ENCODE assay signal across 1 cellular context in the genomic region with DNA sequence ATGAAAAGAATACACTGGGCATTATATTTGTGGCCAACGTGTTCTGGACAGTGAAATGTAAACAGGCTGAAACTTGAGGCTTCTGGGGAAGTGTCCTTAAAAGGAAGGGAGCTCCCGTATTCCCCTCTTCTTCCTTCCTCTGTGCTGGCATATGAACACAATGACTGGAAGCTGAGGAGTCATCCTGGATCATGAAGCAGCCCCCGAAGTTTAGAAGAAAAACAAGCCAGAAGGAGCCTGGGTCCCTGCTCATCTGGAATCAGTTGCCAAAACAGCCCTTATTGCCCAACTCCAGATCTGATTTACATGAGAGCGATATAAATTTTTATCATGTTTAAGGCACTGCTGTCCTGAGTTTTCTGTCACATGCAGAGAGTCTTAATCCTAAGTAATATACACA.
TF ChIP-seq lines count a peak whose summit lies in the region.

No MANE protein-coding gene starts in this region.

TF ChIP-seq in GM23338, 12 proteins besides CTCF, POLR2A, EP300 and RAD21 (continued from another document):
- TF ChIP-seq, protein P1, sequence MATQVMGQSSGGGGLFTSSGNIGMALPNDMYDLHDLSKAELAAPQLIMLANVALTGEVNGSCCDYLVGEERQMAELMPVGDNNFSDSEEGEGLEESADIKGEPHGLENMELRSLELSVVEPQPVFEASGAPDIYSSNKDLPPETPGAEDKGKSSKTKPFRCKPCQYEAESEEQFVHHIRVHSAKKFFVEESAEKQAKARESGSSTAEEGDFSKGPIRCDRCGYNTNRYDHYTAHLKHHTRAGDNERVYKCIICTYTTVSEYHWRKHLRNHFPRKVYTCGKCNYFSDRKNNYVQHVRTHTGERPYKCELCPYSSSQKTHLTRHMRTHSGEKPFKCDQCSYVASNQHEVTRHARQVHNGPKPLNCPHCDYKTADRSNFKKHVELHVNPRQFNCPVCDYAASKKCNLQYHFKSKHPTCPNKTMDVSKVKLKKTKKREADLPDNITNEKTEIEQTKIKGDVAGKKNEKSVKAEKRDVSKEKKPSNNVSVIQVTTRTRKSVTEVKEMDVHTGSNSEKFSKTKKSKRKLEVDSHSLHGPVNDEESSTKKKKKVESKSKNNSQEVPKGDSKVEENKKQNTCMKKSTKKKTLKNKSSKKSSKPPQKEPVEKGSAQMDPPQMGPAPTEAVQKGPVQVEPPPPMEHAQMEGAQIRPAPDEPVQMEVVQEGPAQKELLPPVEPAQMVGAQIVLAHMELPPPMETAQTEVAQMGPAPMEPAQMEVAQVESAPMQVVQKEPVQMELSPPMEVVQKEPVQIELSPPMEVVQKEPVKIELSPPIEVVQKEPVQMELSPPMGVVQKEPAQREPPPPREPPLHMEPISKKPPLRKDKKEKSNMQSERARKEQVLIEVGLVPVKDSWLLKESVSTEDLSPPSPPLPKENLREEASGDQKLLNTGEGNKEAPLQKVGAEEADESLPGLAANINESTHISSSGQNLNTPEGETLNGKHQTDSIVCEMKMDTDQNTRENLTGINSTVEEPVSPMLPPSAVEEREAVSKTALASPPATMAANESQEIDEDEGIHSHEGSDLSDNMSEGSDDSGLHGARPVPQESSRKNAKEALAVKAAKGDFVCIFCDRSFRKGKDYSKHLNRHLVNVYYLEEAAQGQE (IDR thresholded peaks at IDR 0.05; ENCODE audit: unreplicated experiment) = no peak
- TF ChIP-seq ZNF114 (CRISPR knock-in tag; IDR thresholded peaks at IDR 0.05) (no peak), NANOG (IDR thresholded peaks at IDR 0.05; ENCODE audit: borderline replicate concordance) (no peak), CREB1 (CRISPR knock-in tag; IDR thresholded peaks at IDR 0.05; ENCODE audit: low read depth) (no peak), JUNB (IDR thresholded peaks at IDR 0.05; ENCODE audit: unreplicated experiment) (no peak), EZH2phosphoT487 (IDR thresholded peaks at IDR 0.05; ENCODE audit: unreplicated experiment) (no peak), STAT1 (IDR thresholded peaks at IDR 0.05; ENCODE audit: unreplicated experiment) (no peak), POLR2AphosphoS5 (IDR thresholded peaks at IDR 0.05; ENCODE audit: low read depth) (no peak), EZH2 (IDR thresholded peaks at IDR 0.05; ENCODE audit: low read depth, unreplicated experiment) (no peak), ZNF331 (CRISPR knock-in tag; IDR thresholded peaks at IDR 0.05; ENCODE audit: low read depth) (no peak)
- TF ChIP-seq, protein P2, sequence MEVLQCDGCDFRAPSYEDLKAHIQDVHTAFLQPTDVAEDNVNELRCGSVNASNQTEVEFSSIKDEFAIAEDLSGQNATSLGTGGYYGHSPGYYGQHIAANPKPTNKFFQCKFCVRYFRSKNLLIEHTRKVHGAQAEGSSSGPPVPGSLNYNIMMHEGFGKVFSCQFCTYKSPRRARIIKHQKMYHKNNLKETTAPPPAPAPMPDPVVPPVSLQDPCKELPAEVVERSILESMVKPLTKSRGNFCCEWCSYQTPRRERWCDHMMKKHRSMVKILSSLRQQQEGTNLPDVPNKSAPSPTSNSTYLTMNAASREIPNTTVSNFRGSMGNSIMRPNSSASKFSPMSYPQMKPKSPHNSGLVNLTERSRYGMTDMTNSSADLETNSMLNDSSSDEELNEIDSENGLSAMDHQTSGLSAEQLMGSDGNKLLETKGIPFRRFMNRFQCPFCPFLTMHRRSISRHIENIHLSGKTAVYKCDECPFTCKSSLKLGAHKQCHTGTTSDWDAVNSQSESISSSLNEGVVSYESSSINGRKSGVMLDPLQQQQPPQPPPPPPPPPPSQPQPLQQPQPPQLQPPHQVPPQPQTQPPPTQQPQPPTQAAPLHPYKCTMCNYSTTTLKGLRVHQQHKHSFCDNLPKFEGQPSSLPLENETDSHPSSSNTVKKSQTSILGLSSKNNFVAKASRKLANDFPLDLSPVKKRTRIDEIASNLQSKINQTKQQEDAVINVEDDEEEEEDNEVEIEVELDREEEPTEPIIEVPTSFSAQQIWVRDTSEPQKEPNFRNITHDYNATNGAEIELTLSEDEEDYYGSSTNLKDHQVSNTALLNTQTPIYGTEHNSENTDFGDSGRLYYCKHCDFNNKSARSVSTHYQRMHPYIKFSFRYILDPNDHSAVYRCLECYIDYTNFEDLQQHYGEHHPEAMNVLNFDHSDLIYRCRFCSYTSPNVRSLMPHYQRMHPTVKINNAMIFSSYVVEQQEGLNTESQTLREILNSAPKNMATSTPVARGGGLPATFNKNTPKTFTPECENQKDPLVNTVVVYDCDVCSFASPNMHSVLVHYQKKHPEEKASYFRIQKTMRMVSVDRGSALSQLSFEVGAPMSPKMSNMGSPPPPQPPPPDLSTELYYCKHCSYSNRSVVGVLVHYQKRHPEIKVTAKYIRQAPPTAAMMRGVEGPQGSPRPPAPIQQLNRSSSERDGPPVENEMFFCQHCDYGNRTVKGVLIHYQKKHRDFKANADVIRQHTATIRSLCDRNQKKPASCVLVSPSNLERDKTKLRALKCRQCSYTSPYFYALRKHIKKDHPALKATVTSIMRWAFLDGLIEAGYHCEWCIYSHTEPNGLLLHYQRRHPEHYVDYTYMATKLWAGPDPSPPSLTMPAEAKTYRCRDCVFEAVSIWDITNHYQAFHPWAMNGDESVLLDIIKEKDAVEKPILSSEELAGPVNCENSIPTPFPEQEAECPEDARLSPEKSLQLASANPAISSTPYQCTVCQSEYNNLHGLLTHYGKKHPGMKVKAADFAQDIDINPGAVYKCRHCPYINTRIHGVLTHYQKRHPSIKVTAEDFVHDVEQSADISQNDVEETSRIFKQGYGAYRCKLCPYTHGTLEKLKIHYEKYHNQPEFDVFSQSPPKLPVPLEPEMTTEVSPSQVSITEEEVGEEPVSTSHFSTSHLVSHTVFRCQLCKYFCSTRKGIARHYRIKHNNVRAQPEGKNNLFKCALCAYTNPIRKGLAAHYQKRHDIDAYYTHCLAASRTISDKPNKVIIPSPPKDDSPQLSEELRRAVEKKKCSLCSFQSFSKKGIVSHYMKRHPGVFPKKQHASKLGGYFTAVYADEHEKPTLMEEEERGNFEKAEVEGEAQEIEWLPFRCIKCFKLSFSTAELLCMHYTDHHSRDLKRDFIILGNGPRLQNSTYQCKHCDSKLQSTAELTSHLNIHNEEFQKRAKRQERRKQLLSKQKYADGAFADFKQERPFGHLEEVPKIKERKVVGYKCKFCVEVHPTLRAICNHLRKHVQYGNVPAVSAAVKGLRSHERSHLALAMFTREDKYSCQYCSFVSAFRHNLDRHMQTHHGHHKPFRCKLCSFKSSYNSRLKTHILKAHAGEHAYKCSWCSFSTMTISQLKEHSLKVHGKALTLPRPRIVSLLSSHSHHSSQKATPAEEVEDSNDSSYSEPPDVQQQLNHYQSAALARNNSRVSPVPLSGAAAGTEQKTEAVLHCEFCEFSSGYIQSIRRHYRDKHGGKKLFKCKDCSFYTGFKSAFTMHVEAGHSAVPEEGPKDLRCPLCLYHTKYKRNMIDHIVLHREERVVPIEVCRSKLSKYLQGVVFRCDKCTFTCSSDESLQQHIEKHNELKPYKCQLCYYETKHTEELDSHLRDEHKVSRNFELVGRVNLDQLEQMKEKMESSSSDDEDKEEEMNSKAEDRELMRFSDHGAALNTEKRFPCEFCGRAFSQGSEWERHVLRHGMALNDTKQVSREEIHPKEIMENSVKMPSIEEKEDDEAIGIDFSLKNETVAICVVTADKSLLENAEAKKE (CRISPR knock-in tag; IDR thresholded peaks at IDR 0.05) = no peak
TF ChIP-seq in GM23338: peak in this region for 0.
